Comparison of ENCODE assay signal across 7 cellular contexts in genomic region chr22:37894939-37895670, GRCh38. TPM values are rescaled to one million over a fixed set of nuclear protein-coding genes. Genes with fewer than 3 reads are reported as not detected.
DNase-seq lines count a peak whose midpoint lies in the region; FAIRE-seq and TF ChIP-seq lines count a peak whose summit lies in the region.
"Had no signal": no experiment of that assay in that cellular context is flagged by ENCODE, and none has a peak within 500 bp of the region (broad histone marks: within the 10 kb centered on the region; RNA-seq: fewer than 3 reads in every experiment).

No MANE protein-coding gene starts in this region.

- H3K4me2 ChIP-seq in MM.1S (ENCODE audit: low read depth, low read length), result no peak overlapping the region

- peaks cover 14% of the 10 kb centered on the region for H3F3A ChIP-seq in MM.1S (ENCODE audit: insufficient read depth, low read length)

- H3K79me2 ChIP-seq in MM.1S (ENCODE audit: low read length), result no peaks in the 10 kb centered on the region

- H3K9ac ChIP-seq in MM.1S (ENCODE audit: low read length), result no peak overlapping the region
- no peak overlapping the region for H3K9ac ChIP-seq in rectal smooth muscle tissue (ENCODE audit: low read length)
- peak overlapping the region in 1 of 2 donors; percentile 40 for H3K9ac ChIP-seq in kidney (ENCODE audit: low read length in 2 of 2)

- H3K36me3 ChIP-seq in MM.1S (replicated peaks; ENCODE audit: insufficient read depth, low read length), result no peaks in the 10 kb centered on the region
- no peaks in the 10 kb centered on the region for H3K36me3 ChIP-seq in rectal smooth muscle tissue (ENCODE audit: control insufficient read depth, insufficient read depth, low read length)
- peaks cover 2 to 5% of the 10 kb centered on the region in 2 donors for H3K36me3 ChIP-seq in kidney (ENCODE audit: control insufficient read depth in 1 of 2, insufficient read depth in 2 of 2, low read length in 2 of 2)

- H3K9me3 ChIP-seq in MM.1S (replicated peaks; ENCODE audit: insufficient read depth, low read length) (no peaks in the 10 kb centered on the region), kidney (ENCODE audit: control insufficient read depth in 1 of 2, low read length in 2 of 2) (no peaks in the 10 kb centered on the region)
- H3K9me3 ChIP-seq: adrenal gland had no signal

- H3K4me3 ChIP-seq in MM.1S (ENCODE audit: low read length) (no peak overlapping the region), dorsolateral prefrontal cortex (no peak overlapping the region), rectal smooth muscle tissue (ENCODE audit: low read length) (no peak overlapping the region), kidney (ENCODE audit: low read length in 2 of 2) (no peak overlapping the region)
- H3K4me3 ChIP-seq: adrenal gland had no signal

- no peaks in the 10 kb centered on the region for H4K20me1 ChIP-seq in MM.1S (ENCODE audit: insufficient read depth, low read length)

- no peak overlapping the region for H2AFZ ChIP-seq in MM.1S (ENCODE audit: low read length)

- no peak for FAIRE-seq in kidney (lab: Jason Lieb, UNC)

- intact Hi-C loops in dorsolateral prefrontal cortex (cut with DNase I), result no loop called here
- intact Hi-C loops in kidney (cut with DNase I), result no loop called here

- no peaks in the 10 kb centered on the region for H3K9me2 ChIP-seq in MM.1S (replicated peaks; ENCODE audit: insufficient read depth, low read length)

- H3K27ac ChIP-seq in MM.1S (ENCODE audit: low read length) (peak overlapping the region; percentile 1; the same call in 1 of the 2 replicates), dorsolateral prefrontal cortex (peak overlapping the region; percentile 40 to 100 (median 97)), rectal smooth muscle tissue (ENCODE audit: low read depth, low read length) (peak overlapping the region; percentile 47), kidney (ENCODE audit: low read depth in 2 of 2, low read length in 2 of 2) (peak overlapping the region in 1 of 2 donors; percentile 8)

- H3K4me1 ChIP-seq in MM.1S (ENCODE audit: low read length) (peaks cover 13% of the 10 kb centered on the region), rectal smooth muscle tissue (ENCODE audit: control insufficient read depth, insufficient read depth, low read length) (peaks cover 40% of the 10 kb centered on the region), kidney (ENCODE audit: control insufficient read depth in 1 of 2, insufficient read depth in 1 of 2, low read depth in 1 of 2, low read length in 2 of 2) (peaks cover 20 to 35% of the 10 kb centered on the region in 2 donors)

- no peak for TF ChIP-seq CTCF in MM.1S (IDR thresholded peaks at IDR 0.05; ENCODE audit: low read length)
- no peak for TF ChIP-seq CTCF in dorsolateral prefrontal cortex (IDR thresholded peaks at IDR 0.05 in 54 of 56, conservative IDR thresholded peaks at IDR 0.05 in 2 of 56; ENCODE audit: low read depth in 1 of 56, partially characterized antibody in 56 of 56)
- TF ChIP-seq CTCF in kidney (IDR thresholded peaks at IDR 0.05; ENCODE audit: borderline replicate concordance, extremely low read depth, insufficient read depth), result no peak

- no peaks in the 10 kb centered on the region for H3K27me3 ChIP-seq in MM.1S (replicated peaks; ENCODE audit: insufficient read depth, low read length)
- no peaks in the 10 kb centered on the region for H3K27me3 ChIP-seq in dorsolateral prefrontal cortex
- no peaks in the 10 kb centered on the region for H3K27me3 ChIP-seq in rectal smooth muscle tissue (ENCODE audit: control insufficient read depth, insufficient read depth, low read length)
- H3K27me3 ChIP-seq: adrenal gland had no signal

- DNase-seq in MM.1S (no peak), dorsolateral prefrontal cortex (no peak), NCI-H1092 (lab: John Stamatoyannopoulos, UW) (no peak), kidney (no peak)
- no peak for DNase-seq in effector CD4-positive, alpha-beta T cell
- DNase-seq: adrenal gland had no signal

RNA-seq across cellular contexts. Expression of gene MICALL1, which starts 11.0 kb away (rescaled TPM):
- total RNA-seq in dorsolateral prefrontal cortex (10 to 100 TPM in 117 of 120 experiments, 1 to 10 TPM in 3; 7.5 to 65.7 (median 19.8) TPM), kidney (30.9 TPM)
- polyA plus RNA-seq in kidney (ENCODE audit: insufficient read depth, low read depth, low replicate concordance), result 9.6 TPM

RNA-seq across cellular contexts. Expression of gene EIF3L, which starts 45.9 kb away (rescaled TPM):
- total RNA-seq in dorsolateral prefrontal cortex (100 to 1,000 TPM; 134 to 326 (median 235) TPM), kidney (352 TPM)
- polyA plus RNA-seq in kidney (ENCODE audit: insufficient read depth, low read depth, low replicate concordance), result 376 TPM

RNA-seq across cellular contexts. Expression of gene ANKRD54, which starts 51.0 kb away (rescaled TPM):
- total RNA-seq in dorsolateral prefrontal cortex (10 to 100 TPM; 19.3 to 37.9 (median 27.8) TPM), kidney (21.3 TPM)
- 26.6 TPM for polyA plus RNA-seq in kidney (ENCODE audit: insufficient read depth, low read depth, low replicate concordance)

RNA-seq across cellular contexts. Expression of gene C22orf23, which starts 58.3 kb away (rescaled TPM):
- total RNA-seq in dorsolateral prefrontal cortex (1 to 10 TPM in 69 of 120 experiments, under 1 TPM in 46, not detected in 5; 0.25 to 2.9 (median 1.1) TPM), kidney (0.57 TPM)
- polyA plus RNA-seq in kidney (ENCODE audit: insufficient read depth, low read depth, low replicate concordance), result 1.0 TPM

RNA-seq across cellular contexts. Expression of gene POLR2F, which starts 58.4 kb away (rescaled TPM):
- 100 to 1,000 TPM in 66 of 120 experiments, 10 to 100 TPM in 54; 64.4 to 251 (median 103) TPM for total RNA-seq in dorsolateral prefrontal cortex
- 57.9 TPM for total RNA-seq in kidney
- polyA plus RNA-seq in kidney (ENCODE audit: insufficient read depth, low read depth, low replicate concordance), result 121 TPM
